In the genomic region with DNA sequence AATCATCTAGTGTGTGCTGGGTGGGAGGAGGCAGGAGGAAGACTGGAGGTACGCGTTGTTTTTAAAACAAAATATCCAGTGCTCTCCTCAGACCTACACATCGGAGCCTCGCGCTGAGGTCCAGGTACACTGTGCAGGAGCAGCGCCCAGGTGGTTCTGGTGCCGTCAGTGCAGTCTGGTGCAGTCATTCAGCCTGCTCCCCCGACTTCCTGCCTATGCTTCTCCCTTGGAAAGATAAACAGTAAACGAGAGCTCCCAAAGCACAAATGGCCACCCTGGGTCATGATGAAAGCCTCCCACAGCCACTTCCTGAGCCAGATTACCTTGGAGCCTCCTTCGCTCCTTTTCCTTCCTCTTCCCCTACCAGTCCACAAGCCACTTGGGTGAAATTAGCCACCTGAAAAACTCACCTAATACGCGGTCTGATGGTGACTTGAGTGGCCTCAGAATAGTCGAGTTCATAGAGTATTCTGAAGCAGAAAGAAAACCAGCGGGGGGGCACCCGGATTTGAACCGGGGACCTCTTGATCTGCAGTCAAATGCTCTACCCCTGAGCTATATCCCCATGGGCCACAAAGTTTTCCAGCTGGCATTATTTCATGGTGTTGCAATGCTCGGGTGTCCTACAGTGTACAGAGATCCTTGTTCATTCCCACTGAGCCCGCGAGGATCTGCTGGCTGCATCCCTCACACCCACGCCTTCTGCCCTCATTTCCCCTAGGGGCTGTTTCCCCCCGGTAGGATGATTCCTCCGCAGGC, we compare ENCODE assay signal across 1 cellular context.
TF ChIP-seq lines count a peak whose summit lies in the region.

No MANE protein-coding gene starts in this region.

TF ChIP-seq in H1, 55 proteins besides CTCF, POLR2A, EP300 and RAD21 (continued from another document):
- TF ChIP-seq YY1 (IDR thresholded peaks at IDR 0.05; ENCODE audit: low read depth, low read length) (0 out of 2 replicates have a peak, but pooled peaks have one; percentile 6), CTBP2 (IDR thresholded peaks at IDR 0.05; ENCODE audit: borderline replicate concordance, insufficient read depth, insufficient read length, low read length) (no peak), TAF7 (optimal IDR thresholded peaks at IDR 0.05; ENCODE audit: borderline replicate concordance, low read depth, low read length) (no peak), RNF2 (IDR thresholded peaks at IDR 0.05; ENCODE audit: borderline replicate concordance, low read depth, low read length, missing control alignments, poor library complexity, severe bottlenecking) (no peak), SP2 (IDR thresholded peaks at IDR 0.05; ENCODE audit: low read length) (no peak), MAFK (IDR thresholded peaks at IDR 0.05; ENCODE audit: low read depth, low read length) (peak; percentile 50; the same call in 1 of the 2 replicates), NANOG (IDR thresholded peaks at IDR 0.05; ENCODE audit: insufficient read depth, low read depth, low read length, poor library complexity, severe bottlenecking) (no peak), HDAC2 (IDR thresholded peaks at IDR 0.05; ENCODE audit: borderline replicate concordance in 1 of 2, low read depth in 2 of 2, low read length in 2 of 2) (peak in 1 of 2 experiments; percentile 93; a peak in 2 of 4 replicates), ZNF274 (IDR thresholded peaks at IDR 0.05; ENCODE audit: borderline replicate concordance, extremely low read depth, low read length) (no peak), PHF8 (conservative IDR thresholded peaks at IDR 0.05; ENCODE audit: low read depth, low read length) (no peak), SAP30 (IDR thresholded peaks at IDR 0.05; ENCODE audit: insufficient read depth, insufficient replicate concordance, low read length) (no peak), CHD7 (IDR thresholded peaks at IDR 0.05; ENCODE audit: insufficient replicate concordance, low read length) (no peak), KDM5A (IDR thresholded peaks at IDR 0.05; ENCODE audit: low read length) (no peak), GABPA (IDR thresholded peaks at IDR 0.05; ENCODE audit: borderline replicate concordance, insufficient read depth, low read length) (no peak), GTF2F1 (IDR thresholded peaks at IDR 0.05; ENCODE audit: borderline replicate concordance, low read depth, low read length) (no peak), ATF3 (IDR thresholded peaks at IDR 0.05; ENCODE audit: insufficient read depth, low read depth, low read length) (no peak), TEAD4 (IDR thresholded peaks at IDR 0.05; ENCODE audit: low read depth, low read length) (peak; percentile 64), EZH2 (IDR thresholded peaks at IDR 0.05; ENCODE audit: low read depth, low read length, severe bottlenecking) (no peak), ATF2 (IDR thresholded peaks at IDR 0.05; ENCODE audit: low read length) (peak; percentile 66; the same call in 1 of the 2 replicates), BCL11A (IDR thresholded peaks at IDR 0.05; ENCODE audit: low read depth in 2 of 2, low read length in 2 of 2) (no peak), EGR1 (IDR thresholded peaks at IDR 0.05; ENCODE audit: borderline replicate concordance, low read depth, low read length) (peak; percentile 54; the same call in 1 of the 2 replicates), KDM4A (IDR thresholded peaks at IDR 0.05; ENCODE audit: low read depth, low read length, severe bottlenecking) (no peak), RFX5 (IDR thresholded peaks at IDR 0.05; ENCODE audit: borderline replicate concordance, low read depth, low read length) (no peak), BACH1 (IDR thresholded peaks at IDR 0.05; ENCODE audit: low read length) (no peak; the same call in 1 of the 2 replicates), CBX8 (IDR thresholded peaks at IDR 0.05; ENCODE audit: borderline replicate concordance, low read depth, low read length) (no peak), POLR2AphosphoS5 (IDR thresholded peaks at IDR 0.05; ENCODE audit: low read depth, low read length) (no peak), NRF1 (IDR thresholded peaks at IDR 0.05; ENCODE audit: low read depth, low read length) (no peak), CREB1 (IDR thresholded peaks at IDR 0.05) (no peak), JUN (IDR thresholded peaks at IDR 0.05; ENCODE audit: low read depth, low read length) (no peak), RXRA (IDR thresholded peaks at IDR 0.05; ENCODE audit: insufficient read depth, low read depth, low read length) (no peak), POU5F1 (IDR thresholded peaks at IDR 0.05; ENCODE audit: low read depth, low read length) (0 out of 2 replicates have a peak, but pooled peaks have one; percentile 12), ASH2L (IDR thresholded peaks at IDR 0.05; ENCODE audit: low read length) (no peak), SUZ12 (IDR thresholded peaks at IDR 0.05; ENCODE audit: low read length) (no peak), CBX5 (IDR thresholded peaks at IDR 0.05; ENCODE audit: low read depth, low read length) (no peak), HDAC6 (IDR thresholded peaks at IDR 0.05; ENCODE audit: low read depth, low read length) (no peak), JUND (IDR thresholded peaks at IDR 0.05; ENCODE audit: low read length) (no peak), CHD1 (IDR thresholded peaks at IDR 0.05; ENCODE audit: low read depth, low read length) (no peak), KDM1A (IDR thresholded peaks at IDR 0.05; ENCODE audit: borderline replicate concordance, low read length) (no peak), TCF12 (IDR thresholded peaks at IDR 0.05; ENCODE audit: low read depth, low read length) (no peak), SRF (IDR thresholded peaks at IDR 0.05; ENCODE audit: low read depth, low read length) (no peak), RBBP5 (IDR thresholded peaks at IDR 0.05; ENCODE audit: borderline replicate concordance, low read depth, low read length) (no peak), CEBPB (IDR thresholded peaks at IDR 0.05; ENCODE audit: low read depth, low read length) (peak; percentile 53; the same call in 1 of the 2 replicates), BRCA1 (IDR thresholded peaks at IDR 0.05; ENCODE audit: low read depth, low read length) (no peak), TAF1 (IDR thresholded peaks at IDR 0.05; ENCODE audit: low read depth, low read length) (no peak), SIN3A (conservative IDR thresholded peaks at IDR 0.05 in 1 of 2, IDR thresholded peaks at IDR 0.05 in 1 of 2; ENCODE audit: low read depth in 1 of 2, low read length in 2 of 2) (no peak), USF2 (IDR thresholded peaks at IDR 0.05; ENCODE audit: low read length) (no peak), SP4 (IDR thresholded peaks at IDR 0.05; ENCODE audit: low read length) (no peak), SIRT6 (IDR thresholded peaks at IDR 0.05; ENCODE audit: low read length) (no peak), E2F6 (IDR thresholded peaks at IDR 0.05) (no peak), TBP (IDR thresholded peaks at IDR 0.05; ENCODE audit: low read depth, low read length) (peak; percentile 99), CHD2 (IDR thresholded peaks at IDR 0.05; ENCODE audit: low read length) (no peak), SP1 (IDR thresholded peaks at IDR 0.05; ENCODE audit: low read depth, low read length) (no peak), FOSL1 (IDR thresholded peaks at IDR 0.05; ENCODE audit: insufficient read depth, low read depth, low read length) (no peak)
- TF ChIP-seq, protein P1, sequence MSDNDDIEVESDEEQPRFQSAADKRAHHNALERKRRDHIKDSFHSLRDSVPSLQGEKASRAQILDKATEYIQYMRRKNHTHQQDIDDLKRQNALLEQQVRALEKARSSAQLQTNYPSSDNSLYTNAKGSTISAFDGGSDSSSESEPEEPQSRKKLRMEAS (IDR thresholded peaks at IDR 0.05) = no peak
